Comparison of ENCODE assay signal across 8 cellular contexts in genomic region chr1:6859415-6860343, GRCh38.
DNase-seq lines count a peak whose midpoint lies in the region; ATAC-seq and TF ChIP-seq lines count a peak whose summit lies in the region.

No MANE protein-coding gene starts in this region.

- H3K27me3 ChIP-seq in SJSA1 (replicated peaks), result no peaks in the 10 kb centered on the region

- ATAC-seq in sciatic nerve (peak; percentile 74), HG02938 (IDR thresholded peaks at IDR 0.05; ENCODE audit: unreplicated experiment) (no peak)

- intact Hi-C loops in sciatic nerve (cut with DNase I), result no loop called here

- peak overlapping the region; percentile 18 for H3K4me3 ChIP-seq in SJSA1
- H3K4me3 ChIP-seq in fibroblast of villous mesenchyme (ENCODE audit: low read depth, low read length), result peak overlapping the region; percentile 44

- DNase-seq in H4 (ENCODE audit: low spot score), result peak; percentile 69
- DNase-seq in SJSA1 (ENCODE audit: low read depth in 1 of 2, low spot score in 2 of 2), result peak; percentile 80 to 94
- DNase-seq in fibroblast of villous mesenchyme (ENCODE audit: low read depth), result peak; percentile 95
- DNase-seq in sciatic nerve (ENCODE audit: low spot score), result no peak
- no peak for DNase-seq in GF-D8 (lab: John Stamatoyannopoulos, UW)
- DNase-seq in KG1 (lab: John Stamatoyannopoulos, UW), result no peak
- no peak for DNase-seq in activated CD8-positive, alpha-beta memory T cell treated with anti-CD3 and anti-CD28 coated beads, Interleukin-2, amount 50 U/mL, for 4 hours

- H3K36me3 ChIP-seq in SJSA1, result no peaks in the 10 kb centered on the region

- peaks cover 41% of the 10 kb centered on the region for H3K4me1 ChIP-seq in SJSA1 (replicated peaks)

- TF ChIP-seq CTCF in fibroblast of villous mesenchyme (IDR thresholded peaks at IDR 0.05; ENCODE audit: insufficient read depth, low read depth, low read length), result no peak

- peak overlapping the region; percentile 99 for H3K27ac ChIP-seq in SJSA1

- H3K9me3 ChIP-seq in SJSA1 (replicated peaks), result no peaks in the 10 kb centered on the region

Comparison
In these comparisons a context has a peak if more than half of its experiments do, and no peak if none do; other contexts are left out.
1. DNase-seq: peak in H4 (single experiment), SJSA1 (2 of 2) and fibroblast of villous mesenchyme (single experiment); none in sciatic nerve (single experiment), GF-D8 (single experiment), KG1 (single experiment) and activated CD8-positive, alpha-beta memory T cell treated with anti-CD3 and anti-CD28 coated beads, Interleukin-2, amount 50 U/mL, for 4 hours (single experiment).